21 cellular contexts compared by ENCODE assay signal in genomic region chr11:67066333-67066709, GRCh38. TPM values are rescaled to one million over a fixed set of nuclear protein-coding genes. Genes with fewer than 3 reads are reported as not detected.
DNase-seq lines count a peak whose midpoint lies in the region; ATAC-seq and TF ChIP-seq lines count a peak whose summit lies in the region.
"Had no signal": no experiment of that assay in that cellular context is flagged by ENCODE, and none has a peak within 500 bp of the region (broad histone marks: within the 10 kb centered on the region; RNA-seq: fewer than 3 reads in every experiment).

No MANE protein-coding gene starts in this region.

- H3K4me1 ChIP-seq in breast epithelium (no peaks in the 10 kb centered on the region), NT2/D1 (ENCODE audit: insufficient read depth, insufficient read length) (peaks cover 16% of the 10 kb centered on the region), left ventricle myocardium inferior (peaks cover 25% of the 10 kb centered on the region)
- H3K4me1 ChIP-seq: Peyer's patch, SJCRH30 had no signal

- H3K27ac ChIP-seq in breast epithelium: no peak overlapping the region
- H3K27ac ChIP-seq in left ventricle myocardium inferior (replicated peaks): peak overlapping the region; percentile 73
- H3K27ac ChIP-seq: 22Rv1, Peyer's patch, SJCRH30 had no signal

- H3K9me3 Mint-ChIP-seq in MCF 10A (ENCODE audit: unreplicated experiment) (no peaks in the 10 kb centered on the region), progenitor cell of endocrine pancreas (ENCODE audit: low read depth) (no peaks in the 10 kb centered on the region)
- H3K9me3 Mint-ChIP-seq: CD4-positive, CD25-positive, alpha-beta regulatory T cell had no signal

- POLR2A ChIA-PET in MCF 10A (lab: Yijun Ruan, JAX): interaction anchor here (1.7 to 1.8 kb wide), 2 partner anchors 10 to 11 kb away, joined by 5 to 6 read pairs; no protein-coding TSS in a partner anchor

- H3K9ac ChIP-seq in NT2/D1 (ENCODE audit: insufficient read length, low read depth): peak overlapping the region; percentile 24

- H3K36me3 Mint-ChIP-seq in MCF 10A (ENCODE audit: insufficient read depth, unreplicated experiment) (peaks cover 53% of the 10 kb centered on the region), progenitor cell of endocrine pancreas (ENCODE audit: insufficient read depth) (no peaks in the 10 kb centered on the region)
- H3K36me3 Mint-ChIP-seq: CD4-positive, CD25-positive, alpha-beta regulatory T cell had no signal

- H3K4me3 Mint-ChIP-seq in MCF 10A (ENCODE audit: unreplicated experiment) (no peak overlapping the region), progenitor cell of endocrine pancreas (ENCODE audit: low read depth) (no peak overlapping the region)
- H3K4me3 Mint-ChIP-seq: CD4-positive, CD25-positive, alpha-beta regulatory T cell had no signal

- peaks cover 16% of the 10 kb centered on the region for H3K4me1 Mint-ChIP-seq in MCF 10A (ENCODE audit: insufficient read depth, unreplicated experiment)
- H3K4me1 Mint-ChIP-seq in progenitor cell of endocrine pancreas (ENCODE audit: low read depth): no peaks in the 10 kb centered on the region
- H3K4me1 Mint-ChIP-seq: CD4-positive, CD25-positive, alpha-beta regulatory T cell had no signal

- H3K4me3 ChIP-seq in breast epithelium (no peak overlapping the region), NT2/D1 (ENCODE audit: insufficient read length, low read depth) (no peak overlapping the region), left ventricle myocardium inferior (no peak overlapping the region)
- H3K4me3 ChIP-seq: Peyer's patch, SJCRH30 had no signal

- no TSS peak for BruUV-seq in MCF 10A (replicated peaks; lab: Mats Ljungman, UMichigan)

- no peaks in the 10 kb centered on the region for H3K27me3 ChIP-seq in breast epithelium
- H3K27me3 ChIP-seq in NT2/D1 (ENCODE audit: insufficient read depth, insufficient read length): no peaks in the 10 kb centered on the region
- H3K27me3 ChIP-seq in left ventricle myocardium inferior (ENCODE audit: low read depth): no peaks in the 10 kb centered on the region
- H3K27me3 ChIP-seq: Peyer's patch, SJCRH30 had no signal

- ATAC-seq in HG02610 (IDR thresholded peaks at IDR 0.05; ENCODE audit: unreplicated experiment): no peak
- ATAC-seq: SK-N-SH treated with all-trans-retinoic acid at 6 μM for 48 hours had no signal

- H3K36me3 ChIP-seq in breast epithelium: no peaks in the 10 kb centered on the region
- peaks cover 4% of the 10 kb centered on the region for H3K36me3 ChIP-seq in NT2/D1 (ENCODE audit: insufficient read depth, insufficient read length, low read length)
- H3K36me3 ChIP-seq in left ventricle myocardium inferior: no peaks in the 10 kb centered on the region
- H3K36me3 ChIP-seq: Peyer's patch, SJCRH30 had no signal

- CTCF ChIA-PET in MCF 10A (lab: Yijun Ruan, JAX): interaction anchor here (0.7 kb wide), 1 partner anchor 13 kb away, joined by 6 read pairs; no protein-coding TSS in a partner anchor

- DNase-seq in MCF 10A (ENCODE audit: unreplicated experiment) (no peak), breast epithelium (ENCODE audit: low spot score in 2 of 2) (no peak), NT2/D1 (ENCODE audit: low read depth, low spot score) (no peak), left ventricle myocardium inferior (no peak), progenitor cell of endocrine pancreas (ENCODE audit: low spot score, unreplicated experiment) (no peak), LoVo (ENCODE audit: low spot score) (no peak)
- DNase-seq: ACHN; CD4-positive, CD25-positive, alpha-beta regulatory T cell; KBM-7; MM.1S; NCI-H1694; NCI-H2029 treated with DMSO at 0.1 percent for 48 hours; NCI-H2227 treated with DMSO at 0.1 percent for 48 hours; NCI-H69; Peyer's patch; SJCRH30 had no signal

- no peak for TF ChIP-seq CTCF in MCF 10A (IDR thresholded peaks at IDR 0.05; ENCODE audit: unreplicated experiment)
- no peak for TF ChIP-seq CTCF in breast epithelium (IDR thresholded peaks at IDR 0.05)
- TF ChIP-seq CTCF in left ventricle myocardium inferior (IDR thresholded peaks at IDR 0.05; ENCODE audit: borderline replicate concordance): no peak
- no peak for TF ChIP-seq CTCF in progenitor cell of endocrine pancreas (IDR thresholded peaks at IDR 0.05; ENCODE audit: unreplicated experiment)

- TF ChIP-seq POLR2A in breast epithelium (IDR thresholded peaks at IDR 0.05): no peak

- no peaks in the 10 kb centered on the region for H3K9me3 ChIP-seq in breast epithelium
- no peaks in the 10 kb centered on the region for H3K9me3 ChIP-seq in NT2/D1 (ENCODE audit: insufficient read depth, low read length)
- no peaks in the 10 kb centered on the region for H3K9me3 ChIP-seq in left ventricle myocardium inferior (replicated peaks)
- H3K9me3 ChIP-seq: Peyer's patch, SJCRH30 had no signal

- intact Hi-C loops in MCF 10A (cut with micrococcal nuclease) (no loop called here), breast epithelium (cut with DNase I; ENCODE audit: low total_unique reads) (loop anchor here (5.0 kb wide), 1 partner anchor 1629 kb away; no protein-coding TSS in a partner anchor), left ventricle myocardium inferior (cut with micrococcal nuclease) (no loop called here)

- H3K27ac Mint-ChIP-seq in MCF 10A (ENCODE audit: low read depth, unreplicated experiment) (peak overlapping the region; percentile 46), progenitor cell of endocrine pancreas (peak overlapping the region; percentile 59)
- H3K27ac Mint-ChIP-seq: CD4-positive, CD25-positive, alpha-beta regulatory T cell had no signal

- H3K27me3 Mint-ChIP-seq in MCF 10A (ENCODE audit: insufficient read depth, unreplicated experiment) (no peaks in the 10 kb centered on the region), progenitor cell of endocrine pancreas (no peaks in the 10 kb centered on the region)

RNA-seq across cellular contexts. Expression of gene RHOD, which starts 9.7 kb away (rescaled TPM):
- total RNA-seq in MCF 10A (2022) (132 and 190 TPM in 2 replicates), breast epithelium (10 to 100 TPM; 27.2 to 30.5 (median 28.1) TPM), left ventricle myocardium inferior (49.5 TPM), progenitor cell of endocrine pancreas (16.4 and 20.6 TPM in 2 replicates)
- total RNA-seq: CD4-positive, CD25-positive, alpha-beta regulatory T cell; OCI-LY7; SJCRH30 had no signal

RNA-seq across cellular contexts. Expression of gene SYT12, which starts 43.4 kb away (rescaled TPM):
- 0.44 and 0.59 TPM in 2 replicates for total RNA-seq in MCF 10A (2022)
- 10 to 100 TPM in 2 of 3 donors, under 1 TPM in 1; 0.16 to 30.3 (median 10.2) TPM for total RNA-seq in breast epithelium
- 0.05 TPM for total RNA-seq in left ventricle myocardium inferior
- 0.20 and 0.22 TPM in 2 replicates for total RNA-seq in progenitor cell of endocrine pancreas
- total RNA-seq: CD4-positive, CD25-positive, alpha-beta regulatory T cell; LHCN-M2 had no signal

RNA-seq across cellular contexts. Expression of gene KDM2A, which starts 52.7 kb away (rescaled TPM):
- total RNA-seq in MCF 10A (2022) (63.8 and 64.5 TPM in 2 replicates), breast epithelium (10 to 100 TPM; 47.0 to 64.1 (median 61.9) TPM), left ventricle myocardium inferior (37.6 TPM), progenitor cell of endocrine pancreas (102 and 108 TPM in 2 replicates)
